Comparison of ENCODE assay signal across 19 cellular contexts in the genomic region with DNA sequence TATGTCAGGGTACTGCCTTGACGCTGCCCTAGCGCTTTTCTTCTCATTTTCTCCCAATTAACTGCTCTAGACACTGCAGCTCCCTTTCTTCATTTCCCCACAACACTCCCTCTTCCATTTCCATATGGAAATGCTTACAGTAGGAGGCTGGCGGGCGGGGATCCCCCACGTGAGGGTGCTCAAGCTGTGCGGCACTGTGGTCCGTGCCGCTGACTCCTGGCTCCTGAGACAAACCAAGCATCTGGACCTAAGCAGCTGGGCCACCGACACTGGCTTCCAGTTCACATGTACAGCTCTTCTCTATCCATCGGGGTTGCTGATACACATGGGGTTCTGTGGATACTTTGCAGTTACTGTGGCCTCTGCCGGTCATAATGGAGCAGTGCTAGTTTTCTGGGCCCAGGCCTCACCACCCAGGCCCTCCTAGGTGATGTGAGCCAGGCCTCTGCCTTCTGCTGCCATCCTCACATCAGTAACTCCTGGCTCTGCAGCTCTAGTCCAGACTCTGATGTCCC.
"Had no signal": no experiment of that assay in that cellular context is flagged by ENCODE, and none has a peak within 500 bp of the region (broad histone marks: within the 10 kb centered on the region; RNA-seq: fewer than 3 reads in every experiment).

No MANE protein-coding gene starts in this region.

- H3K9me3 Mint-ChIP-seq: activated CD8-positive, alpha-beta T cell treated with anti-CD3 and anti-CD28 coated beads for 36 hours; activated naive CD8-positive, alpha-beta T cell treated with anti-CD3 and anti-CD28 coated beads, Interleukin-2, amount 10 ng/mL, durations not matched to agents 7 days and 5 days; brain; central memory CD8-positive, alpha-beta T cell; naive B cell had no signal

- H3K27ac ChIP-seq: epithelial cell of prostate, gastroesophageal sphincter, transverse colon had no signal

- H3K9me3 ChIP-seq: gastroesophageal sphincter, transverse colon had no signal

- DNase-seq: activated CD4-positive, alpha-beta T cell treated with anti-CD3 and anti-CD28 coated beads for 4 hours; activated CD8-positive, alpha-beta memory T cell treated with anti-CD3 and anti-CD28 coated beads, Interleukin-2, amount 50 U/mL, for 4 hours; activated CD8-positive, alpha-beta T cell treated with anti-CD3 and anti-CD28 coated beads for 36 hours; activated gamma-delta T cell treated with Interleukin-2 at 50 U/mL for 16 hours; activated naive CD8-positive, alpha-beta T cell treated with anti-CD3 and anti-CD28 coated beads, Interleukin-2, amount 10 ng/mL, durations not matched to agents 7 days and 5 days; activated T-cell treated with anti-CD3 and anti-CD28 coated beads, Interleukin-2, amount 50 U/mL, for 48 hours; dermis blood vessel endothelial cell; mammary epithelial cell; naive B cell; retina; stimulated activated CD4-positive, alpha-beta T cell treated with anti-CD3 and anti-CD28 coated beads, Interleukin-2, amount 100 ng/mL, for 48 hours; stimulated activated naive CD8-positive, alpha-beta T cell treated with anti-CD3 and anti-CD28 coated beads, Interleukin-15, Interleukin-2, amounts not matched to agents 100 U/mL and 50 U/mL, for 24 hours; T-helper 2 cell; transverse colon had no signal

- H3K4me1 Mint-ChIP-seq: activated naive CD8-positive, alpha-beta T cell treated with anti-CD3 and anti-CD28 coated beads, Interleukin-2, amount 10 ng/mL, durations not matched to agents 7 days and 5 days; brain; central memory CD8-positive, alpha-beta T cell had no signal

- ATAC-seq: activated CD8-positive, alpha-beta T cell treated with anti-CD3 and anti-CD28 coated beads for 36 hours; gastroesophageal sphincter; left lobe of liver; stimulated activated naive CD8-positive, alpha-beta T cell treated with anti-CD3 and anti-CD28 coated beads, Interleukin-15, Interleukin-2, amounts not matched to agents 100 U/mL and 50 U/mL, for 24 hours had no signal

- H3K4me3 ChIP-seq: gastroesophageal sphincter, transverse colon had no signal

- H3K4me1 ChIP-seq: gastroesophageal sphincter, transverse colon had no signal

- H3K4me3 Mint-ChIP-seq: activated CD8-positive, alpha-beta T cell treated with anti-CD3 and anti-CD28 coated beads for 36 hours; activated naive CD8-positive, alpha-beta T cell treated with anti-CD3 and anti-CD28 coated beads, Interleukin-2, amount 10 ng/mL, durations not matched to agents 7 days and 5 days; brain; central memory CD8-positive, alpha-beta T cell; naive B cell had no signal

- H3K27me3 ChIP-seq: gastroesophageal sphincter, transverse colon had no signal

- H3K27me3 Mint-ChIP-seq: activated CD8-positive, alpha-beta T cell treated with anti-CD3 and anti-CD28 coated beads for 36 hours; activated naive CD8-positive, alpha-beta T cell treated with anti-CD3 and anti-CD28 coated beads, Interleukin-2, amount 10 ng/mL, durations not matched to agents 7 days and 5 days; central memory CD8-positive, alpha-beta T cell; naive B cell had no signal

- H3K27ac Mint-ChIP-seq: activated CD8-positive, alpha-beta T cell treated with anti-CD3 and anti-CD28 coated beads for 36 hours; activated naive CD8-positive, alpha-beta T cell treated with anti-CD3 and anti-CD28 coated beads, Interleukin-2, amount 10 ng/mL, durations not matched to agents 7 days and 5 days; brain had no signal
